ENCODE assay signal across 9 cellular contexts in the genomic region with DNA sequence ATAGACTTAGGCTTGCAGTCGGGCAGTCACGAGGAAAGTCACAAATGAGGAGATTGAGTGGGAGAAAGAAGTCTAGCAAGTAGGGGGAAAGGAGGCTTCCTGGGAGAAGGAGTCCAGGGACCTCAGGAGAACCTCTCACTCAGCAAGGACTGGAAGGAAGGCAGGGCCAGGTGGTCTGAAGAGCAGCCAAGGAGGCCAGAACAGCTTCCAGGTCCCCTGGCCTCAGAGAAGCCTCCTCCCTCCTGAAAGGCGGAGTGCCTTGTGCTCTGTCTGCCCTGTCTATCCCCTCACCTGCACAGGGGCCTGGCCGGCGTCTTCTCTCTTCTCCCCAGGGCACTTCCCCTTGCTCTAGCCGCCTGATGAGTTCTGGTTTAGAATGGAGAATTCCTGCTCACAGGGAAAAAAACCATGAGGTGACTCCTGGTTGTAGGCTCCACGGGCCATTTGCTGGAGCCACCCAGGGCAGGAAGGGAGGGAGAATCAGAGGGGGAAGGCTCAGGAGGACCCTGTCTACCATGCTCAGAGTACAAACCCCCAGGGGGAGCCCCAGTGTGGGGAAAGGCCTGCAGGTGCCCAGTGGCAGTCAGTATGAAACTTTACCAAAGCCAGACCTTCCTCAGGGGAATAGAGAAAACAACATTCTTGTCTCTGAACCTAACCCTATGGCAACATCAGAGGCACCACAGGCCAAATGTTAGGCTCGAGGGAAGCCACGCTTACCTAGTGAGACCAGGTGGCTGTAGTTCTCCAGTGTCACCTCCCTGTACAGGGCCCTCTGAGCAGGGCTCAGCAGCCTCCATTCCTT. TPM values are rescaled to one million over a fixed set of nuclear protein-coding genes. Genes with fewer than 3 reads are reported as not detected.
DNase-seq lines count a peak whose midpoint lies in the region; ATAC-seq and TF ChIP-seq lines count a peak whose summit lies in the region.
"Had no signal": no experiment of that assay in that cellular context is flagged by ENCODE, and none has a peak within 500 bp of the region (broad histone marks: within the 10 kb centered on the region; RNA-seq: fewer than 3 reads in every experiment).

No MANE protein-coding gene starts in this region.

- TF ChIP-seq RAD21 in IMR-90 (IDR thresholded peaks at IDR 0.05; ENCODE audit: low read length), result no peak

- H4K5ac ChIP-seq in IMR-90 (ENCODE audit: low read depth, low read length), result no peak overlapping the region

- no peaks in the 10 kb centered on the region for H3K27me3 ChIP-seq in IMR-90 (ENCODE audit: control insufficient read depth, insufficient read depth, low read length)

- peak overlapping the region; percentile 15 for H2AK9ac ChIP-seq in IMR-90 (replicated peaks; ENCODE audit: low read depth, low read length, poor library complexity)

- H3K4me2 ChIP-seq in IMR-90 (ENCODE audit: low read depth, low read length), result no peak overlapping the region

- no peak overlapping the region for H3K27ac ChIP-seq in IMR-90 (ENCODE audit: insufficient read depth, low read length)

- no peak overlapping the region for H3K4me3 ChIP-seq in IMR-90 (ENCODE audit: insufficient read depth, low read depth, low read length)

- dilution Hi-C loops in IMR-90 (cut with HindIII; ENCODE audit: low sequenced_read_pairs, unreplicated experiment), result no loop called here

- no peak for TF ChIP-seq CTCF in IMR-90 (conservative IDR thresholded peaks at IDR 0.05; ENCODE audit: low read depth, low read length)

- H3K27me3 Mint-ChIP-seq in memory B cell, result no peaks in the 10 kb centered on the region

- H3K4ac ChIP-seq in IMR-90 (ENCODE audit: low read depth, low read length), result no peak overlapping the region

- H3K9ac ChIP-seq in IMR-90 (ENCODE audit: low read depth, low read length), result no peak overlapping the region

- no TSS peak for BruUV-seq in IMR-90 (replicated peaks; lab: Mats Ljungman, UMichigan)

- H2BK120ac ChIP-seq in IMR-90 (ENCODE audit: low read depth, low read length), result no peak overlapping the region

- DNase-seq in IMR-90 (no peak), memory B cell (ENCODE audit: low spot score in 2 of 2) (no peak), SW 1271 (lab: John Stamatoyannopoulos, UW) (no peak), NCI-H2081 treated with DMSO at 0.1 percent for 48 hours (lab: John Stamatoyannopoulos, UW) (no peak)
- no peak for DNase-seq in activated CD4-positive, CD25-positive, alpha-beta regulatory T cell (lab: John Stamatoyannopoulos, UW)
- DNase-seq: left ventricle myocardium superior, NCI-H526 had no signal

- peaks cover 6% of the 10 kb centered on the region; the same call in 1 of the 2 replicates for H3K9me1 ChIP-seq in IMR-90 (ENCODE audit: insufficient read depth, low read length)

- H3K4me1 Mint-ChIP-seq in memory B cell, result peaks cover 15% of the 10 kb centered on the region

- in situ Hi-C loops in IMR-90 (cut with MboI; ENCODE audit: low sequenced_read_pairs), result loop anchor here (25.0 kb wide), 3 partner anchors 302 to 698 kb away; a partner anchor contains a TSS

- H3K9me3 Mint-ChIP-seq in memory B cell, result peaks cover 3% of the 10 kb centered on the region

- no peak overlapping the region for H2BK15ac ChIP-seq in IMR-90 (ENCODE audit: low read depth, low read length)

- intact Hi-C loops in IMR-90 (cut with micrococcal nuclease), result no loop called here

- H3K4me3 Mint-ChIP-seq in memory B cell, result no peak overlapping the region

- no peak overlapping the region for H2BK5ac ChIP-seq in IMR-90 (ENCODE audit: low read depth, low read length, poor library complexity, severe bottlenecking)

- no peak overlapping the region for H3K18ac ChIP-seq in IMR-90 (ENCODE audit: low read depth, low read length)

- no peak overlapping the region for H3K27ac Mint-ChIP-seq in memory B cell

- peaks cover 28% of the 10 kb centered on the region for H3K36me3 Mint-ChIP-seq in memory B cell

- no peaks in the 10 kb centered on the region; the same call in 1 of the 2 replicates for H3K4me1 ChIP-seq in IMR-90 (ENCODE audit: control insufficient read depth, insufficient read depth, low read length)

- no peak overlapping the region for H3K14ac ChIP-seq in IMR-90 (replicated peaks; ENCODE audit: low read depth, low read length)

- no peak overlapping the region for H3K56ac ChIP-seq in IMR-90 (ENCODE audit: extremely low read depth, insufficient read depth, low read length)

- H3K36me3 ChIP-seq in IMR-90 (ENCODE audit: control insufficient read depth, insufficient read depth, low read length), result peaks cover 25% of the 10 kb centered on the region

- H4K91ac ChIP-seq in IMR-90 (ENCODE audit: insufficient read depth, low read depth, low read length), result no peak overlapping the region

- CTCF ChIA-PET in IMR-90 (lab: Yijun Ruan, JAX), result no interaction called here

- H2AFZ ChIP-seq in IMR-90 (replicated peaks; ENCODE audit: low read length, poor library complexity), result no peak overlapping the region

- H2BK20ac ChIP-seq in IMR-90 (ENCODE audit: low read depth, low read length), result no peak overlapping the region

- 80% methylated on average over 2 of the region's 9 CpGs; no CpG with 5 or more reads in 1 of the 2 experiments for WGBS in IMR-90 (ENCODE audit: extremely low coverage in 2 of 2, insufficient read length in 1 of 2), 2 experiments

- POLR2A ChIA-PET in IMR-90 (lab: Charles Lee; ENCODE audit: unreplicated experiment), result no interaction called here

- H3K79me1 ChIP-seq in IMR-90 (ENCODE audit: low read depth in 1 of 2, low read length in 2 of 2), result peaks cover 19 to 20% of the 10 kb centered on the region in 2 experiments; a peak in 3 of 4 replicates

- H4K8ac ChIP-seq in IMR-90 (ENCODE audit: low read depth in 2 of 2, low read length in 2 of 2), result no peak overlapping the region

- H4K20me1 ChIP-seq in IMR-90 (ENCODE audit: insufficient read depth, low read length), result no peaks in the 10 kb centered on the region; the same call in 1 of the 2 replicates

- no peak overlapping the region for H2AK5ac ChIP-seq in IMR-90 (ENCODE audit: low read depth, low read length)

- H3K9me3 ChIP-seq in IMR-90 (ENCODE audit: control insufficient read depth, insufficient read depth, low read length), result no peaks in the 10 kb centered on the region

- H3K23ac ChIP-seq in IMR-90 (ENCODE audit: low read depth, low read length), result no peak overlapping the region

- no peak for TF ChIP-seq POLR2A in IMR-90 (IDR thresholded peaks at IDR 0.05; ENCODE audit: low read depth, low read length)

- peak; percentile 93 for ATAC-seq in GM18873 (IDR thresholded peaks at IDR 0.05; ENCODE audit: low FRiP score, unreplicated experiment)
- peak; percentile 94 for ATAC-seq in HG02571 (IDR thresholded peaks at IDR 0.05; ENCODE audit: unreplicated experiment)
- no peak for ATAC-seq in IMR-90 (ENCODE audit: low read depth)
- peak; percentile 38 for ATAC-seq in memory B cell (ENCODE audit: low read depth)
- ATAC-seq: left ventricle myocardium superior had no signal

TF ChIP-seq in IMR-90, 13 proteins besides CTCF, POLR2A, EP300 and RAD21:
- TF ChIP-seq, protein P1, sequence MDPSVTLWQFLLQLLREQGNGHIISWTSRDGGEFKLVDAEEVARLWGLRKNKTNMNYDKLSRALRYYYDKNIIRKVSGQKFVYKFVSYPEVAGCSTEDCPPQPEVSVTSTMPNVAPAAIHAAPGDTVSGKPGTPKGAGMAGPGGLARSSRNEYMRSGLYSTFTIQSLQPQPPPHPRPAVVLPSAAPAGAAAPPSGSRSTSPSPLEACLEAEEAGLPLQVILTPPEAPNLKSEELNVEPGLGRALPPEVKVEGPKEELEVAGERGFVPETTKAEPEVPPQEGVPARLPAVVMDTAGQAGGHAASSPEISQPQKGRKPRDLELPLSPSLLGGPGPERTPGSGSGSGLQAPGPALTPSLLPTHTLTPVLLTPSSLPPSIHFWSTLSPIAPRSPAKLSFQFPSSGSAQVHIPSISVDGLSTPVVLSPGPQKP (IDR thresholded peaks at IDR 0.05; ENCODE audit: borderline replicate concordance, low read depth, low read length), result no peak
- no peak for TF ChIP-seq BHLHE40 (IDR thresholded peaks at IDR 0.05; ENCODE audit: low read depth, low read length)
- no peak for TF ChIP-seq MXI1 (IDR thresholded peaks at IDR 0.05; ENCODE audit: borderline replicate concordance, low read depth, low read length)
- TF ChIP-seq CEBPB (IDR thresholded peaks at IDR 0.05; ENCODE audit: low read depth, low read length), result no peak
- no peak for TF ChIP-seq MAFK (IDR thresholded peaks at IDR 0.05; ENCODE audit: low read depth, low read length)
- no peak for TF ChIP-seq RFX5 (IDR thresholded peaks at IDR 0.05; ENCODE audit: low read depth, low read length)
- TF ChIP-seq RCOR1 (IDR thresholded peaks at IDR 0.05; ENCODE audit: insufficient replicate concordance, low read length), result no peak
- no peak for TF ChIP-seq SMC3 (IDR thresholded peaks at IDR 0.05; ENCODE audit: low read depth, low read length)
- TF ChIP-seq, protein P2, sequence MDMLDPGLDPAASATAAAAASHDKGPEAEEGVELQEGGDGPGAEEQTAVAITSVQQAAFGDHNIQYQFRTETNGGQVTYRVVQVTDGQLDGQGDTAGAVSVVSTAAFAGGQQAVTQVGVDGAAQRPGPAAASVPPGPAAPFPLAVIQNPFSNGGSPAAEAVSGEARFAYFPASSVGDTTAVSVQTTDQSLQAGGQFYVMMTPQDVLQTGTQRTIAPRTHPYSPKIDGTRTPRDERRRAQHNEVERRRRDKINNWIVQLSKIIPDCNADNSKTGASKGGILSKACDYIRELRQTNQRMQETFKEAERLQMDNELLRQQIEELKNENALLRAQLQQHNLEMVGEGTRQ (IDR thresholded peaks at IDR 0.05; ENCODE audit: low read depth, low read length), result no peak
- no peak for TF ChIP-seq MAZ (IDR thresholded peaks at IDR 0.05; ENCODE audit: borderline replicate concordance, low read depth, low read length)
- TF ChIP-seq NFE2L2 (IDR thresholded peaks at IDR 0.05; ENCODE audit: low read depth, low read length), result no peak
- no peak for TF ChIP-seq FOS (IDR thresholded peaks at IDR 0.05; ENCODE audit: low read depth, low read length)
- no peak for TF ChIP-seq CHD1 (IDR thresholded peaks at IDR 0.05; ENCODE audit: low read depth, low read length)

RNA-seq across cellular contexts. Expression of a gene that starts 11.2 kb away (rescaled TPM):
- total RNA-seq in IMR-90 (2012; rRNA removed), result 15.8 and 16.5 TPM in 2 replicates
- polyA plus RNA-seq in IMR-90 (2012; rRNA removed), result 8.5 and 10.4 TPM in 2 replicates
- 1.7 and 3.4 TPM in 2 replicates for polyA plus RNA-seq in IMR-90 (2012; cell fraction: cytosol; rRNA removed)
- polyA plus RNA-seq in IMR-90 (2012; cell fraction: nucleus; rRNA removed; ENCODE audit: low replicate concordance), result 22.7 and 110 TPM in 2 replicates
